In the genomic region with DNA sequence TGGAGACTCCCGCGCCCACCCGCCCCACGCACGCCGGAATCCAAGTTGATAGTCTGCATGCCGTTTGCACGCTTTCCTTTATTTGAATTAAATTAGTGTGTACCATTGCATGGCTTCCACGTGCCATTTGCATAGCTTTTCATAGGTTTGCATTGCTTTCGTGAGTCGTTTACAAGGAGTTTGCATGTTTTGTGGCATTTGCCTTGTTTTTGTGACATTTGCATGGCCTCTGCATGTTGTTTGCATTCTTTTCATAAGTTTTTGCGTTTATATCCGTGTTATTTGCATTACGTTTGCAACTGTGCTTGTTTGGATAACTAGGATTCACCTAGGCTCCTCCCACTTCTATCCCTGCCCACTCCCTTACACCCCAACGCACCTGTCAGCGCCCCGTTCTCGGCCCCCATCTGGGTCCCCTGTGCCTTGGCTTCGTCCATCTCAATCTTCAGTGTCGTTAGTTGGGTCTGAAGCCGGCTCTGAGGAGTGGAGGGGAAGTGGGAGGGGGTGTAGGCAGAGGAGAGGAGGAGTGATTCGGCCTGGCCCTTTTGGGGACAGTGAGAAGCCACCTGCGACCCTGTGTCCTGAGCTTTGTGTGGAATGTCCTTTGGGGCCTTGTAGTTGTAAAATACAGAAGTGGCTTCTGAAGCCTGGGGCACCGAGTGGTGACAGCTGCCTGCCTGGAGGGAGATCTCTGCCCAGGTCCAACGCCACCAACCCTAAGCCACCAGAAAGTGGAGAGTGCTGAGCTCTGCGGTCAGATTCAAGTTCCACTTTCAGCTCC, we compare ENCODE assay signal across 8 cellular contexts. TPM values are rescaled to one million over a fixed set of nuclear protein-coding genes. Genes with fewer than 3 reads are reported as not detected.
A peak's percentile ranks its signal among the peaks of the same experiment; 100 is the strongest.
DNase-seq lines count a peak whose midpoint lies in the region; ATAC-seq, FAIRE-seq and TF ChIP-seq lines count a peak whose summit lies in the region.

No MANE protein-coding gene starts in this region.

- H3K79me2 ChIP-seq in keratinocyte (ENCODE audit: control insufficient read depth, insufficient read depth, low read length) = no peaks in the 10 kb centered on the region

- intact Hi-C loops in transverse colon (cut with DNase I; ENCODE audit: low total_unique reads) = no loop called here

- no peak for TF ChIP-seq CTCF in keratinocyte (optimal IDR thresholded peaks at IDR 0.05 in 1 of 3, IDR thresholded peaks at IDR 0.05 in 1 of 3, conservative IDR thresholded peaks at IDR 0.05 in 1 of 3; ENCODE audit: extremely low read depth in 1 of 3, insufficient read depth in 2 of 3, low read length in 3 of 3)
- no peak for TF ChIP-seq CTCF in transverse colon (IDR thresholded peaks at IDR 0.05)

- peak overlapping the region; percentile 100 for H3K4me2 ChIP-seq in keratinocyte (ENCODE audit: control insufficient read depth, extremely low read depth, insufficient read depth, low read depth, low read length)

- peak overlapping the region; percentile 63 to 94 (median 76) for H3K4me3 Mint-ChIP-seq in CD8-positive, alpha-beta memory T cell
- H3K4me3 Mint-ChIP-seq in activated CD4-positive, alpha-beta memory T cell treated with anti-CD3 and anti-CD28 coated beads, Interleukin-2, amount 10 ng/mL, durations not matched to agents 7 days and 5 days = peak overlapping the region; percentile 28

- H3K27me3 ChIP-seq in CD8-positive, alpha-beta memory T cell (ENCODE audit: insufficient read depth, low read length, poor library complexity, severe bottlenecking) = no peaks in the 10 kb centered on the region
- H3K27me3 ChIP-seq in keratinocyte (ENCODE audit: control insufficient read depth, extremely low read depth, insufficient read depth, low read length) = peaks cover 10% of the 10 kb centered on the region
- peaks cover 36% of the 10 kb centered on the region for H3K27me3 ChIP-seq in transverse colon

- H3K9me3 Mint-ChIP-seq in CD8-positive, alpha-beta memory T cell = peaks cover 0 to 2% (median 0%) of the 10 kb centered on the region in 5 donors
- H3K9me3 Mint-ChIP-seq in activated CD4-positive, alpha-beta memory T cell treated with anti-CD3 and anti-CD28 coated beads, Interleukin-2, amount 10 ng/mL, durations not matched to agents 7 days and 5 days = no peaks in the 10 kb centered on the region

- POLR2A ChIA-PET in CD8-positive, alpha-beta memory T cell (lab: Charles Lee) = interaction anchor here (0.6 to 1.2 kb wide), 2 partner anchors 11 to 28 kb away, joined by 7 to 10 read pairs; partner anchors contain the start of gene MVB12A
- POLR2A ChIA-PET in activated CD4-positive, alpha-beta memory T cell treated with anti-CD3 and anti-CD28 coated beads, Interleukin-2, amount 10 ng/mL, durations not matched to agents 7 days and 5 days (lab: Charles Lee) = interaction anchor here (0.6 to 2.6 kb wide), 6 partner anchors 12 to 86 kb away, joined by 3 to 14 read pairs (median 4); partner anchors contain the start of genes BST2, DDA1 and MRPL34

- ATAC-seq in HG03378 (IDR thresholded peaks at IDR 0.05; ENCODE audit: unreplicated experiment) (peak; percentile 18), GM18505 (IDR thresholded peaks at IDR 0.05; ENCODE audit: unreplicated experiment) (no peak), HG02571 (IDR thresholded peaks at IDR 0.05; ENCODE audit: unreplicated experiment) (no peak)

- no peaks in the 10 kb centered on the region for H3K9me3 ChIP-seq in CD8-positive, alpha-beta memory T cell (ENCODE audit: low read length)
- H3K9me3 ChIP-seq in keratinocyte (ENCODE audit: control insufficient read depth, low read depth, low read length) (no peaks in the 10 kb centered on the region), transverse colon (no peaks in the 10 kb centered on the region)

- in situ Hi-C loops in transverse colon (cut with MboI; ENCODE audit: low pct_ligation_motif_present in 1 of 4, low pct_unique_long_range_greater_than_20kb in 1 of 4, low sequenced_read_pairs in 3 of 4) = loop anchor here in 1 of 4 donors (10.0 kb wide), 1 partner anchor 73 kb away; the partner anchor contains the start of gene NXNL1

- H3K4me1 ChIP-seq in CD8-positive, alpha-beta memory T cell (ENCODE audit: insufficient read depth, low read length) = peaks cover 20% of the 10 kb centered on the region
- H3K4me1 ChIP-seq in keratinocyte (ENCODE audit: control insufficient read depth, extremely low read depth, insufficient read depth, low read length) (peaks cover 9% of the 10 kb centered on the region), transverse colon (peaks cover 0 to 22% (median 11%) of the 10 kb centered on the region in 4 donors)

- CTCF ChIA-PET in CD8-positive, alpha-beta memory T cell (lab: Charles Lee) = interaction anchor here (0.7 to 4.0 kb wide), 5 partner anchors 15 to 136 kb away, joined by 3 to 21 read pairs (median 3); partner anchors contain the start of genes BST2 and MRPL34
- CTCF ChIA-PET in activated CD4-positive, alpha-beta memory T cell treated with anti-CD3 and anti-CD28 coated beads, Interleukin-2, amount 10 ng/mL, durations not matched to agents 7 days and 5 days (lab: Charles Lee) = interaction anchor here (0.5 to 2.0 kb wide), 10 partner anchors 9 to 136 kb away, joined by 3 to 6 read pairs (median 3); partner anchors contain the start of genes BST2 and TMEM221

- no peaks in the 10 kb centered on the region for H3K36me3 Mint-ChIP-seq in CD8-positive, alpha-beta memory T cell
- H3K36me3 Mint-ChIP-seq in activated CD4-positive, alpha-beta memory T cell treated with anti-CD3 and anti-CD28 coated beads, Interleukin-2, amount 10 ng/mL, durations not matched to agents 7 days and 5 days (ENCODE audit: low read depth) = peaks cover 10% of the 10 kb centered on the region

- dilution Hi-C loops in keratinocyte (cut with MboI; ENCODE audit: extremely low pct_ligation_motif_present, low sequenced_read_pairs) = no loop called here

- peak; percentile 48 for FAIRE-seq in keratinocyte (lab: Jason Lieb, UNC)

- TF ChIP-seq EP300 in transverse colon (IDR thresholded peaks at IDR 0.05; ENCODE audit: low read depth) = no peak

- H2AFZ ChIP-seq in keratinocyte (ENCODE audit: control insufficient read depth, low read length) = peak overlapping the region; percentile 82

- peaks cover 15 to 29% (median 20%) of the 10 kb centered on the region in 3 donors for H3K4me1 Mint-ChIP-seq in CD8-positive, alpha-beta memory T cell
- peaks cover 29% of the 10 kb centered on the region for H3K4me1 Mint-ChIP-seq in activated CD4-positive, alpha-beta memory T cell treated with anti-CD3 and anti-CD28 coated beads, Interleukin-2, amount 10 ng/mL, durations not matched to agents 7 days and 5 days

- peak overlapping the region in 3 of 8 donors; percentile 17 to 55 (median 27) for H3K27ac Mint-ChIP-seq in CD8-positive, alpha-beta memory T cell
- H3K27ac Mint-ChIP-seq in activated CD4-positive, alpha-beta memory T cell treated with anti-CD3 and anti-CD28 coated beads, Interleukin-2, amount 10 ng/mL, durations not matched to agents 7 days and 5 days = peak overlapping the region; percentile 27

- TF ChIP-seq POLR2A in transverse colon (IDR thresholded peaks at IDR 0.05) (no peak), GM18505 (IDR thresholded peaks at IDR 0.05; ENCODE audit: borderline replicate concordance, extremely low read depth, insufficient read depth, insufficient read length) (no peak), erythroblast (IDR thresholded peaks at IDR 0.05; ENCODE audit: low read length) (no peak)

- H3K27me3 Mint-ChIP-seq in CD8-positive, alpha-beta memory T cell = peaks cover 0 to 2% of the 10 kb centered on the region in 2 donors
- peaks cover 25% of the 10 kb centered on the region for H3K27me3 Mint-ChIP-seq in activated CD4-positive, alpha-beta memory T cell treated with anti-CD3 and anti-CD28 coated beads, Interleukin-2, amount 10 ng/mL, durations not matched to agents 7 days and 5 days

- no peaks in the 10 kb centered on the region for H3K36me3 ChIP-seq in CD8-positive, alpha-beta memory T cell (ENCODE audit: insufficient read depth, low read length)
- H3K36me3 ChIP-seq in keratinocyte (ENCODE audit: control insufficient read depth in 2 of 2, extremely low read depth in 1 of 2, insufficient read depth in 2 of 2, low read length in 2 of 2) = no peaks in the 10 kb centered on the region
- H3K36me3 ChIP-seq in transverse colon = no peaks in the 10 kb centered on the region

- no peaks in the 10 kb centered on the region for H4K20me1 ChIP-seq in keratinocyte (ENCODE audit: control insufficient read depth, extremely low read depth, insufficient read depth, low read length)

- DNase-seq in CD8-positive, alpha-beta memory T cell = no peak
- no peak for DNase-seq in activated CD4-positive, alpha-beta memory T cell treated with anti-CD3 and anti-CD28 coated beads, Interleukin-2, amount 10 ng/mL, durations not matched to agents 7 days and 5 days
- no peak for DNase-seq in keratinocyte (ENCODE audit: low read depth, low spot score)
- DNase-seq in transverse colon = peak; percentile 52
- no peak for DNase-seq in erythroblast (lab: John Stamatoyannopoulos, UW)

- no peak overlapping the region for H3K27ac ChIP-seq in CD8-positive, alpha-beta memory T cell (ENCODE audit: low read depth, low read length)
- H3K27ac ChIP-seq in keratinocyte (ENCODE audit: control insufficient read depth, insufficient read depth, low read length) = no peak overlapping the region
- H3K27ac ChIP-seq in transverse colon = peak overlapping the region in 2 of 4 donors; percentile 4 to 45

- no peak overlapping the region for H3K9ac ChIP-seq in keratinocyte (ENCODE audit: control insufficient read depth, extremely low read depth, insufficient read depth, low read length)

- no peaks in the 10 kb centered on the region for H3K9me1 ChIP-seq in keratinocyte (ENCODE audit: control insufficient read depth, extremely low read depth, insufficient read depth, low read length)

- WGBS in transverse colon (ENCODE audit: low coverage in 1 of 2), 2 donors = 9 to 20% methylated on average over 2 to 26 of the region's 26 CpGs

- peak overlapping the region; percentile 57 for H3K4me3 ChIP-seq in CD8-positive, alpha-beta memory T cell (ENCODE audit: low read length)
- H3K4me3 ChIP-seq in keratinocyte (ENCODE audit: control insufficient read depth in 2 of 3, extremely low read depth in 1 of 3, insufficient read depth in 2 of 3, low read depth in 1 of 3, low read length in 3 of 3) = peak overlapping the region; percentile 51 to 83 (median 74)
- peak overlapping the region in 3 of 4 donors; percentile 11 to 50 (median 38) for H3K4me3 ChIP-seq in transverse colon

RNA-seq across cellular contexts. Expression of gene CCDC194, which starts 2.4 kb away (rescaled TPM):
- total RNA-seq in CD8-positive, alpha-beta memory T cell = 1 to 10 TPM; 1.1 to 1.5 TPM
- not detected for polyA plus RNA-seq in CD8-positive, alpha-beta memory T cell
- total RNA-seq in activated CD4-positive, alpha-beta memory T cell treated with anti-CD3 and anti-CD28 coated beads, Interleukin-2, amount 10 ng/mL, durations not matched to agents 7 days and 5 days = 1 to 10 TPM; 4.9 to 7.0 TPM
- polyA plus RNA-seq in keratinocyte = not detected in 3 replicates
- polyA plus RNA-seq in keratinocyte (2011; ENCODE audit: low read depth) = not detected
- polyA plus RNA-seq in keratinocyte (2011; cell fraction: cytosol; rRNA removed) = not detected in 2 replicates
- not detected in 2 replicates for polyA plus RNA-seq in keratinocyte (2011; cell fraction: nucleus; rRNA removed)
- not detected in 2 replicates for polyA plus RNA-seq in keratinocyte (2012; ENCODE audit: low replicate concordance)
- not detected in 3 replicates for polyA minus RNA-seq in keratinocyte
- polyA minus RNA-seq in keratinocyte (2011; cell fraction: cytosol; rRNA and poly(A)+ RNA removed) = not detected
- polyA minus RNA-seq in keratinocyte (2011; cell fraction: nucleus; rRNA and poly(A)+ RNA removed) = not detected in 2 replicates
- not detected for total RNA-seq in transverse colon

RNA-seq across cellular contexts. Expression of gene BST2, which starts 13.9 kb away (rescaled TPM):
- 100 to 1,000 TPM; 116 to 124 TPM for total RNA-seq in CD8-positive, alpha-beta memory T cell
- 192 TPM for polyA plus RNA-seq in CD8-positive, alpha-beta memory T cell
- total RNA-seq in activated CD4-positive, alpha-beta memory T cell treated with anti-CD3 and anti-CD28 coated beads, Interleukin-2, amount 10 ng/mL, durations not matched to agents 7 days and 5 days = 100 to 1,000 TPM; 288 to 301 TPM
- 4.0 to 8.4 TPM (median 4.4 TPM) in 3 replicates for polyA plus RNA-seq in keratinocyte
- polyA plus RNA-seq in keratinocyte (2011; ENCODE audit: low read depth) = not detected
- 2.7 and 5.7 TPM in 2 replicates for polyA plus RNA-seq in keratinocyte (2011; cell fraction: cytosol; rRNA removed)
- 4.3 and 6.3 TPM in 2 replicates for polyA plus RNA-seq in keratinocyte (2011; cell fraction: nucleus; rRNA removed)
- 0.17 and 3.1 TPM in 2 replicates for polyA plus RNA-seq in keratinocyte (2012; ENCODE audit: low replicate concordance)
- 0.48 to 4.6 TPM (median 1.7 TPM) in 3 replicates for polyA minus RNA-seq in keratinocyte
- 8.8 TPM for polyA minus RNA-seq in keratinocyte (2011; cell fraction: cytosol; rRNA and poly(A)+ RNA removed)
- 2.1 and 5.0 TPM in 2 replicates for polyA minus RNA-seq in keratinocyte (2011; cell fraction: nucleus; rRNA and poly(A)+ RNA removed)
- 10 to 100 TPM in 3 of 4 donors, 1 to 10 TPM in 1; 5.6 to 39.2 (median 19.9) TPM for total RNA-seq in transverse colon

RNA-seq across cellular contexts. Expression of gene PLVAP, which starts 14.4 kb away (rescaled TPM):
- not detected for total RNA-seq in CD8-positive, alpha-beta memory T cell
- polyA plus RNA-seq in CD8-positive, alpha-beta memory T cell = not detected
- not detected for total RNA-seq in activated CD4-positive, alpha-beta memory T cell treated with anti-CD3 and anti-CD28 coated beads, Interleukin-2, amount 10 ng/mL, durations not matched to agents 7 days and 5 days
- not detected in 3 replicates for polyA plus RNA-seq in keratinocyte
- polyA plus RNA-seq in keratinocyte (2011; ENCODE audit: low read depth) = not detected
- polyA plus RNA-seq in keratinocyte (2011; cell fraction: cytosol; rRNA removed) = not detected in 2 replicates
- polyA plus RNA-seq in keratinocyte (2011; cell fraction: nucleus; rRNA removed) = not detected in 2 replicates
- polyA plus RNA-seq in keratinocyte (2012; ENCODE audit: low replicate concordance) = not detected in 2 replicates
- not detected in 3 replicates for polyA minus RNA-seq in keratinocyte
- not detected for polyA minus RNA-seq in keratinocyte (2011; cell fraction: cytosol; rRNA and poly(A)+ RNA removed)
- polyA minus RNA-seq in keratinocyte (2011; cell fraction: nucleus; rRNA and poly(A)+ RNA removed) = not detected in 2 replicates
- 10 to 100 TPM in 3 of 4 donors, 1 to 10 TPM in 1; 3.0 to 37.0 (median 19.2) TPM for total RNA-seq in transverse colon

RNA-seq across cellular contexts. Expression of gene MVB12A, which starts 28.3 kb away (rescaled TPM):
- 10 to 100 TPM; 34.5 to 39.2 TPM for total RNA-seq in CD8-positive, alpha-beta memory T cell
- polyA plus RNA-seq in CD8-positive, alpha-beta memory T cell = 26.9 TPM
- 10 to 100 TPM; 44.5 to 45.3 TPM for total RNA-seq in activated CD4-positive, alpha-beta memory T cell treated with anti-CD3 and anti-CD28 coated beads, Interleukin-2, amount 10 ng/mL, durations not matched to agents 7 days and 5 days
- polyA plus RNA-seq in keratinocyte = 23.3 to 36.6 TPM (median 33.0 TPM) in 3 replicates
- 9.5 TPM for polyA plus RNA-seq in keratinocyte (2011; ENCODE audit: low read depth)
- polyA plus RNA-seq in keratinocyte (2011; cell fraction: cytosol; rRNA removed) = 17.9 and 36.2 TPM in 2 replicates
- 21.8 and 31.9 TPM in 2 replicates for polyA plus RNA-seq in keratinocyte (2011; cell fraction: nucleus; rRNA removed)
- 26.7 and 44.0 TPM in 2 replicates for polyA plus RNA-seq in keratinocyte (2012; ENCODE audit: low replicate concordance)
- polyA minus RNA-seq in keratinocyte = 10.8 to 34.4 TPM (median 16.2 TPM) in 3 replicates
- 29.9 TPM for polyA minus RNA-seq in keratinocyte (2011; cell fraction: cytosol; rRNA and poly(A)+ RNA removed)
- 8.5 and 10.2 TPM in 2 replicates for polyA minus RNA-seq in keratinocyte (2011; cell fraction: nucleus; rRNA and poly(A)+ RNA removed)
- 10 to 100 TPM; 22.9 to 84.2 (median 83.1) TPM for total RNA-seq in transverse colon

RNA-seq across cellular contexts. Expression of gene GTPBP3, which starts 54.2 kb away (rescaled TPM):
- total RNA-seq in CD8-positive, alpha-beta memory T cell = 10 to 100 TPM; 47.3 to 55.7 TPM
- 13.3 TPM for polyA plus RNA-seq in CD8-positive, alpha-beta memory T cell
- 10 to 100 TPM; 30.2 to 34.2 TPM for total RNA-seq in activated CD4-positive, alpha-beta memory T cell treated with anti-CD3 and anti-CD28 coated beads, Interleukin-2, amount 10 ng/mL, durations not matched to agents 7 days and 5 days
- 7.2 to 9.3 TPM (median 8.9 TPM) in 3 replicates for polyA plus RNA-seq in keratinocyte
- polyA plus RNA-seq in keratinocyte (2011; ENCODE audit: low read depth) = 5.3 TPM
- 4.3 and 7.4 TPM in 2 replicates for polyA plus RNA-seq in keratinocyte (2011; cell fraction: cytosol; rRNA removed)
- 24.9 and 28.4 TPM in 2 replicates for polyA plus RNA-seq in keratinocyte (2011; cell fraction: nucleus; rRNA removed)
- 9.7 and 11.1 TPM in 2 replicates for polyA plus RNA-seq in keratinocyte (2012; ENCODE audit: low replicate concordance)
- 4.0 to 6.6 TPM (median 4.4 TPM) in 3 replicates for polyA minus RNA-seq in keratinocyte
- polyA minus RNA-seq in keratinocyte (2011; cell fraction: cytosol; rRNA and poly(A)+ RNA removed) = 16.9 TPM
- 13.4 and 13.7 TPM in 2 replicates for polyA minus RNA-seq in keratinocyte (2011; cell fraction: nucleus; rRNA and poly(A)+ RNA removed)
- total RNA-seq in transverse colon = 100 to 1,000 TPM in 1 of 4 donors, 10 to 100 TPM in 3; 24.7 to 206 (median 30.5) TPM
